12 cellular contexts compared by ENCODE assay signal in genomic region chr3:170307998-170308398, GRCh38. TPM values are rescaled to one million over a fixed set of nuclear protein-coding genes. Genes with fewer than 3 reads are reported as not detected.
DNase-seq lines count a peak whose midpoint lies in the region; ATAC-seq, FAIRE-seq and TF ChIP-seq lines count a peak whose summit lies in the region.
"Had no signal": no experiment of that assay in that cellular context is flagged by ENCODE, and none has a peak within 500 bp of the region (broad histone marks: within the 10 kb centered on the region; RNA-seq: fewer than 3 reads in every experiment).

No MANE protein-coding gene starts in this region.

- WGBS in GM23248 (ENCODE audit: low coverage in 1 of 2, low lambda C conversion rate in 2 of 2, missing lambda C conversion rate in 2 of 2), 2 experiments, result 79 to 84% methylated on average over 9 of the region's 9 CpGs

- H3K9ac ChIP-seq in GM23248 (no peak overlapping the region), MM.1S (ENCODE audit: low read length) (no peak overlapping the region)

- H4K20me1 ChIP-seq in GM23248 (ENCODE audit: insufficient read depth) (no peaks in the 10 kb centered on the region), MM.1S (ENCODE audit: insufficient read depth, low read length) (no peaks in the 10 kb centered on the region)

- H3K4me2 ChIP-seq in GM23248 (ENCODE audit: unreplicated experiment), result no peak overlapping the region
- H3K4me2 ChIP-seq in MM.1S (ENCODE audit: low read depth, low read length), result no peak overlapping the region

- H3K4me1 ChIP-seq in GM23248 (ENCODE audit: insufficient read depth) (peaks cover 13% of the 10 kb centered on the region; the same call in 1 of the 2 replicates), MM.1S (ENCODE audit: low read length) (no peaks in the 10 kb centered on the region)

- DNase-seq in GM23248 (peak; percentile 16), NCI-H2029 treated with DMSO at 0.1 percent for 48 hours (lab: John Stamatoyannopoulos, UW) (peak; percentile 22), bronchial epithelial cell (ENCODE audit: low read depth) (peak; percentile 89), nephron progenitor cell (no peak), middle frontal gyrus (ENCODE audit: extremely low spot score, low spot score) (no peak), MM.1S (no peak)
- DNase-seq: activated CD4-positive, alpha-beta memory T cell treated with anti-CD3 and anti-CD28 coated beads for 36 hours; activated naive CD4-positive, alpha-beta T cell treated with anti-CD3 and anti-CD28 coated beads, Interleukin-2, amount 50 U/mL, for 16 hours; NCI-H446 treated with DMSO at 0.1 percent for 48 hours had no signal

- H3K79me2 ChIP-seq in GM23248 (ENCODE audit: insufficient read depth) (no peaks in the 10 kb centered on the region), MM.1S (ENCODE audit: low read length) (no peaks in the 10 kb centered on the region)

- H3K27me3 Mint-ChIP-seq in nephron progenitor cell (ENCODE audit: low read depth, poor library complexity), result peaks cover 4% of the 10 kb centered on the region
- H3K27me3 Mint-ChIP-seq: activated CD4-positive, alpha-beta memory T cell treated with anti-CD3 and anti-CD28 coated beads for 36 hours had no signal

- H3F3A ChIP-seq in GM23248 (ENCODE audit: insufficient read depth), result no peaks in the 10 kb centered on the region
- H3F3A ChIP-seq in MM.1S (ENCODE audit: insufficient read depth, low read length), result no peaks in the 10 kb centered on the region

- H3K36me3 Mint-ChIP-seq in nephron progenitor cell (ENCODE audit: low read depth), result no peaks in the 10 kb centered on the region
- H3K36me3 Mint-ChIP-seq: activated CD4-positive, alpha-beta memory T cell treated with anti-CD3 and anti-CD28 coated beads for 36 hours had no signal

- no peaks in the 10 kb centered on the region for H3K27me3 ChIP-seq in GM23248 (replicated peaks; ENCODE audit: insufficient read depth)
- no peaks in the 10 kb centered on the region for H3K27me3 ChIP-seq in bronchial epithelial cell (ENCODE audit: control insufficient read depth, insufficient read depth, low read length)
- no peaks in the 10 kb centered on the region for H3K27me3 ChIP-seq in MM.1S (replicated peaks; ENCODE audit: insufficient read depth, low read length)

- peak; percentile 18 for FAIRE-seq in bronchial epithelial cell (lab: Jason Lieb, UNC)
- FAIRE-seq: GM18507 had no signal

- no peaks in the 10 kb centered on the region for H3K9me3 ChIP-seq in GM23248 (ENCODE audit: low read depth)
- no peaks in the 10 kb centered on the region for H3K9me3 ChIP-seq in MM.1S (replicated peaks; ENCODE audit: insufficient read depth, low read length)

- H3K36me3 ChIP-seq in GM23248 (ENCODE audit: low read depth) (peaks cover 14% of the 10 kb centered on the region), bronchial epithelial cell (ENCODE audit: control insufficient read depth, insufficient read depth, low read length) (no peaks in the 10 kb centered on the region), MM.1S (replicated peaks; ENCODE audit: insufficient read depth, low read length) (no peaks in the 10 kb centered on the region)

- H3K4me3 ChIP-seq in GM23248, result no peak overlapping the region
- H3K4me3 ChIP-seq in bronchial epithelial cell (ENCODE audit: low read depth, low read length), result no peak overlapping the region
- H3K4me3 ChIP-seq in MM.1S (ENCODE audit: low read length), result no peak overlapping the region

- no peaks in the 10 kb centered on the region for H3K4me1 Mint-ChIP-seq in nephron progenitor cell

- no peaks in the 10 kb centered on the region for H3K9me3 Mint-ChIP-seq in nephron progenitor cell
- H3K9me3 Mint-ChIP-seq: activated CD4-positive, alpha-beta memory T cell treated with anti-CD3 and anti-CD28 coated beads for 36 hours had no signal

- no peak overlapping the region for H3K4me3 Mint-ChIP-seq in nephron progenitor cell
- H3K4me3 Mint-ChIP-seq: activated CD4-positive, alpha-beta memory T cell treated with anti-CD3 and anti-CD28 coated beads for 36 hours had no signal

- in situ Hi-C loops in GM23248 (cut with MboI), result loop anchor here (10.0 kb wide), 1 partner anchor 507 kb away; no protein-coding TSS in a partner anchor

- ATAC-seq in GM19455 (IDR thresholded peaks at IDR 0.05; ENCODE audit: unreplicated experiment) (no peak), GM18873 (IDR thresholded peaks at IDR 0.05; ENCODE audit: low FRiP score, unreplicated experiment) (no peak)

- H2AFZ ChIP-seq in GM23248 (no peak overlapping the region), MM.1S (ENCODE audit: low read length) (no peak overlapping the region)

- H3K27ac ChIP-seq in GM23248 (no peak overlapping the region), MM.1S (ENCODE audit: low read length) (no peak overlapping the region)

- TF ChIP-seq CTCF in bronchial epithelial cell (IDR thresholded peaks at IDR 0.05; ENCODE audit: insufficient read depth, low read length, severe bottlenecking), result no peak
- no peak for TF ChIP-seq CTCF in nephron progenitor cell (IDR thresholded peaks at IDR 0.05)
- TF ChIP-seq CTCF in MM.1S (IDR thresholded peaks at IDR 0.05; ENCODE audit: low read length), result no peak

- no peaks in the 10 kb centered on the region for H3K9me2 ChIP-seq in GM23248 (ENCODE audit: insufficient read depth)
- H3K9me2 ChIP-seq in MM.1S (replicated peaks; ENCODE audit: insufficient read depth, low read length), result no peaks in the 10 kb centered on the region

- peak overlapping the region; percentile 13 for H3K27ac Mint-ChIP-seq in nephron progenitor cell
- H3K27ac Mint-ChIP-seq: activated CD4-positive, alpha-beta memory T cell treated with anti-CD3 and anti-CD28 coated beads for 36 hours had no signal

RNA-seq across cellular contexts. Expression of gene SKIL, which starts 49.5 kb away (rescaled TPM):
- total RNA-seq in GM23248 (2014; rRNA removed; shearing (Covaris generic)), result 39.1 and 53.2 TPM in 2 replicates
- polyA plus RNA-seq in GM23248 (2016; fragmentation: Nextera tagmentation; extraction: Ambion mirVana), result 27.9 and 28.6 TPM in 2 replicates
- 40.8 and 41.9 TPM in 2 replicates for total RNA-seq in bronchial epithelial cell

Comparison
In these comparisons a context has a peak if more than half of its experiments do, and no peak if none do; other contexts are left out.
1. DNase-seq: peak in GM23248 (single experiment), NCI-H2029 treated with DMSO at 0.1 percent for 48 hours (single experiment) and bronchial epithelial cell (single experiment); none in nephron progenitor cell (single experiment), middle frontal gyrus (single experiment) and MM.1S (single experiment).